8 cellular contexts compared by ENCODE assay signal in the genomic region with DNA sequence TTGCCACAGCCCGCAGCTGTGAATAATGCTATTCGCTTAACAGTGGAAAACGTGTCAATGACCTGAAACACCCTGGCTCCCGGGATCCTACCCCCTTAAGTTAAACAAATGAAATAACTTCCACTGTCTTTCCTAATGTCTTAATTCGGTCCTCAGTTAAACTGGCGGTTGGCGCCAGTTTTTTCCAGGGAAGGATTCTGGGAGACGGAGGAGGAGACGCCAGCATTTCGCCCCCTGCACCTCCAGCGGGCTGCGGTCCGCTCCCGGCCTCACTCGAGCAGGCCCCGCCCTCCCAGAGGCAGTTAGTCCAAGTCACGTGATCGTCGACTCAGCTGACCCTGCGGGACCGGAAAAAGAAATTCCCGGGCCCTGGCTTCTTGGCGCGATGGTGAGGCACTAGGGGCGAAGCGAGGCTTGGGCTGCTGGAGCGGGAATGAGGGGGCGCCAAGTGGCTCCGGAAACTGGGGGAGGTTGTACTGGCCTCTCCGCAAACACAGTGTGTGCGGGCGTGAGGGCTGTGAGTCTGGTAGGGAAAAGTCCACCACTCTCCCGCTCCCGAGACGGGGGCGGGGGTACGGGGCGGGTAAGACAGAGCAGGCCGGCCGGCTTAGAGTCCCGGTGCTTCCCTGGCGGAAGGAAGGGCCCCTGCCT. TPM values are rescaled to one million over a fixed set of nuclear protein-coding genes. Genes with fewer than 3 reads are reported as not detected.
DNase-seq lines count a peak whose midpoint lies in the region; ATAC-seq and TF ChIP-seq lines count a peak whose summit lies in the region.

A gene (plus strand): TSS at position 359 of the 651 bp plus-strand sequence. CDS start 27 bp downstream, at position 386.

- H3K27me3 Mint-ChIP-seq in activated CD4-positive, alpha-beta memory T cell treated with anti-CD3 and anti-CD28 coated beads for 36 hours = peaks cover 2% of the 10 kb centered on the region

- H3K4me3 ChIP-seq in GM08714 (ENCODE audit: low read length) (peak within 1 kb of the TSS; percentile 81), duodenal mucosa (ENCODE audit: low read depth in 1 of 2, low read length in 2 of 2) (peak within 1 kb of the TSS; percentile 77 to 85), liver (ENCODE audit: low read depth in 1 of 3, low read length in 3 of 3) (peak within 1 kb of the TSS; percentile 76 to 98 (median 93))

- CTCF ChIA-PET in activated CD4-positive, alpha-beta memory T cell treated with anti-CD3 and anti-CD28 coated beads for 36 hours (lab: Charles Lee) = interaction anchor here (0.9 to 2.2 kb wide), 5 partner anchors 11 to 462 kb away, joined by 3 to 14 read pairs (median 3); a partner anchor contains a TSS

- H3K27ac ChIP-seq in duodenal mucosa (ENCODE audit: low read depth, low read length) (peak within 1 kb of the TSS; percentile 14), liver (ENCODE audit: low read depth in 1 of 2, low read length in 2 of 2) (peak within 1 kb of the TSS; percentile 32 to 63)

- WGBS in liver = under 1% methylated on average over 42 of the region's 42 CpGs

- ATAC-seq in HG03354 (IDR thresholded peaks at IDR 0.05; ENCODE audit: poor library complexity, severe bottlenecking, unreplicated experiment) = peak; percentile 75
- no peak for ATAC-seq in GM21737 (IDR thresholded peaks at IDR 0.05; ENCODE audit: unreplicated experiment)

- no peak for TF ChIP-seq RAD21 in liver (IDR thresholded peaks at IDR 0.05)

- peaks cover 19% of the 10 kb centered on the region for H3K4me1 Mint-ChIP-seq in activated CD4-positive, alpha-beta memory T cell treated with anti-CD3 and anti-CD28 coated beads for 36 hours (ENCODE audit: low read depth)

- intact Hi-C loops in activated CD4-positive, alpha-beta memory T cell treated with anti-CD3 and anti-CD28 coated beads for 36 hours (cut with micrococcal nuclease) = no loop called here

- peaks cover 6 to 9% of the 10 kb centered on the region in 2 donors for H3K4me1 ChIP-seq in duodenal mucosa (ENCODE audit: control insufficient read depth in 1 of 2, insufficient read depth in 2 of 2, low read length in 2 of 2)
- peaks cover 0 to 18% (median 15%) of the 10 kb centered on the region in 4 donors for H3K4me1 ChIP-seq in liver (ENCODE audit: control insufficient read depth in 4 of 4, insufficient read depth in 4 of 4, low read length in 3 of 4)

- H3K9ac ChIP-seq in duodenal mucosa (ENCODE audit: low read depth in 1 of 2, low read length in 2 of 2) = peak within 1 kb of the TSS; percentile 69 to 80
- H3K9ac ChIP-seq in liver (ENCODE audit: low read depth in 1 of 2, low read length in 2 of 2) = peak within 1 kb of the TSS; percentile 77 to 79

- H3K36me3 Mint-ChIP-seq in activated CD4-positive, alpha-beta memory T cell treated with anti-CD3 and anti-CD28 coated beads for 36 hours = peaks cover 6% of the 10 kb centered on the region

- H3K9me3 Mint-ChIP-seq in activated CD4-positive, alpha-beta memory T cell treated with anti-CD3 and anti-CD28 coated beads for 36 hours = no peaks in the 10 kb centered on the region

- H3K36me3 ChIP-seq in duodenal mucosa (ENCODE audit: control insufficient read depth in 1 of 2, insufficient read depth in 2 of 2, low read length in 2 of 2) = peaks cover 0 to 7% of the 10 kb centered on the region in 2 donors
- H3K36me3 ChIP-seq in liver (ENCODE audit: control insufficient read depth in 4 of 4, insufficient read depth in 3 of 4, low read depth in 1 of 4, low read length in 3 of 4) = peaks cover 0 to 10% (median 4%) of the 10 kb centered on the region in 4 donors

- no peaks in the 10 kb centered on the region for H3K9me3 ChIP-seq in duodenal mucosa (ENCODE audit: control insufficient read depth in 1 of 2, low read length in 2 of 2)
- no peaks in the 10 kb centered on the region for H3K9me3 ChIP-seq in liver (ENCODE audit: control insufficient read depth in 4 of 4, low read length in 3 of 4)

- POLR2A ChIA-PET in activated CD4-positive, alpha-beta memory T cell treated with anti-CD3 and anti-CD28 coated beads for 36 hours (lab: Charles Lee) = interaction anchor here (0.6 to 1.0 kb wide), 2 partner anchors 30 to 32 kb away, joined by 4 to 5 read pairs; a partner anchor contains a TSS

- TF ChIP-seq CTCF in liver (IDR thresholded peaks at IDR 0.05; ENCODE audit: low read depth, low read length, missing input control) = no peak

- H3K27me3 ChIP-seq in duodenal mucosa (ENCODE audit: control insufficient read depth in 1 of 2, insufficient read depth in 2 of 2, low read length in 2 of 2) (no peaks in the 10 kb centered on the region), liver (ENCODE audit: control insufficient read depth in 4 of 4, insufficient read depth in 4 of 4, low read length in 3 of 4) (no peaks in the 10 kb centered on the region)

- H3K27ac Mint-ChIP-seq in activated CD4-positive, alpha-beta memory T cell treated with anti-CD3 and anti-CD28 coated beads for 36 hours = peak within 1 kb of the TSS; percentile 84

- peak within 1 kb of the TSS; percentile 97 for H3K4me3 Mint-ChIP-seq in activated CD4-positive, alpha-beta memory T cell treated with anti-CD3 and anti-CD28 coated beads for 36 hours

- DNase-seq in NCI-H748 treated with DMSO at 0.1 percent for 48 hours (lab: John Stamatoyannopoulos, UW) = peak; percentile 76
- DNase-seq in activated CD4-positive, alpha-beta memory T cell treated with anti-CD3 and anti-CD28 coated beads for 36 hours = peak; percentile 93
- DNase-seq in stimulated activated CD4-positive, alpha-beta T cell treated with anti-CD3 and anti-CD28 coated beads, Interleukin-2, amount 100 ng/mL, for 48 hours = peak; percentile 85 to 87

TF ChIP-seq in liver, 16 proteins besides CTCF, POLR2A, EP300 and RAD21:
- peak; percentile 44 for TF ChIP-seq NR2F2 (IDR thresholded peaks at IDR 0.05)
- TF ChIP-seq EGR1 (IDR thresholded peaks at IDR 0.05; ENCODE audit: low read depth in 2 of 2) = peak in 1 of 2 donors; percentile 50
- TF ChIP-seq SP1 (IDR thresholded peaks at IDR 0.05) = peak; percentile 58
- TF ChIP-seq, protein P1, sequence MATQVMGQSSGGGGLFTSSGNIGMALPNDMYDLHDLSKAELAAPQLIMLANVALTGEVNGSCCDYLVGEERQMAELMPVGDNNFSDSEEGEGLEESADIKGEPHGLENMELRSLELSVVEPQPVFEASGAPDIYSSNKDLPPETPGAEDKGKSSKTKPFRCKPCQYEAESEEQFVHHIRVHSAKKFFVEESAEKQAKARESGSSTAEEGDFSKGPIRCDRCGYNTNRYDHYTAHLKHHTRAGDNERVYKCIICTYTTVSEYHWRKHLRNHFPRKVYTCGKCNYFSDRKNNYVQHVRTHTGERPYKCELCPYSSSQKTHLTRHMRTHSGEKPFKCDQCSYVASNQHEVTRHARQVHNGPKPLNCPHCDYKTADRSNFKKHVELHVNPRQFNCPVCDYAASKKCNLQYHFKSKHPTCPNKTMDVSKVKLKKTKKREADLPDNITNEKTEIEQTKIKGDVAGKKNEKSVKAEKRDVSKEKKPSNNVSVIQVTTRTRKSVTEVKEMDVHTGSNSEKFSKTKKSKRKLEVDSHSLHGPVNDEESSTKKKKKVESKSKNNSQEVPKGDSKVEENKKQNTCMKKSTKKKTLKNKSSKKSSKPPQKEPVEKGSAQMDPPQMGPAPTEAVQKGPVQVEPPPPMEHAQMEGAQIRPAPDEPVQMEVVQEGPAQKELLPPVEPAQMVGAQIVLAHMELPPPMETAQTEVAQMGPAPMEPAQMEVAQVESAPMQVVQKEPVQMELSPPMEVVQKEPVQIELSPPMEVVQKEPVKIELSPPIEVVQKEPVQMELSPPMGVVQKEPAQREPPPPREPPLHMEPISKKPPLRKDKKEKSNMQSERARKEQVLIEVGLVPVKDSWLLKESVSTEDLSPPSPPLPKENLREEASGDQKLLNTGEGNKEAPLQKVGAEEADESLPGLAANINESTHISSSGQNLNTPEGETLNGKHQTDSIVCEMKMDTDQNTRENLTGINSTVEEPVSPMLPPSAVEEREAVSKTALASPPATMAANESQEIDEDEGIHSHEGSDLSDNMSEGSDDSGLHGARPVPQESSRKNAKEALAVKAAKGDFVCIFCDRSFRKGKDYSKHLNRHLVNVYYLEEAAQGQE (IDR thresholded peaks at IDR 0.05) = peak; percentile 31
- peak; percentile 19 for TF ChIP-seq HNF4A (conservative IDR thresholded peaks at IDR 0.05)
- no peak for TF ChIP-seq JUND (IDR thresholded peaks at IDR 0.05)
- TF ChIP-seq HNF4G (IDR thresholded peaks at IDR 0.05) = no peak
- TF ChIP-seq, protein P2, sequence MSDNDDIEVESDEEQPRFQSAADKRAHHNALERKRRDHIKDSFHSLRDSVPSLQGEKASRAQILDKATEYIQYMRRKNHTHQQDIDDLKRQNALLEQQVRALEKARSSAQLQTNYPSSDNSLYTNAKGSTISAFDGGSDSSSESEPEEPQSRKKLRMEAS (IDR thresholded peaks at IDR 0.05) = peak; percentile 48
- peak; percentile 51 to 58 for TF ChIP-seq RXRA (IDR thresholded peaks at IDR 0.05)
- TF ChIP-seq, protein P3, sequence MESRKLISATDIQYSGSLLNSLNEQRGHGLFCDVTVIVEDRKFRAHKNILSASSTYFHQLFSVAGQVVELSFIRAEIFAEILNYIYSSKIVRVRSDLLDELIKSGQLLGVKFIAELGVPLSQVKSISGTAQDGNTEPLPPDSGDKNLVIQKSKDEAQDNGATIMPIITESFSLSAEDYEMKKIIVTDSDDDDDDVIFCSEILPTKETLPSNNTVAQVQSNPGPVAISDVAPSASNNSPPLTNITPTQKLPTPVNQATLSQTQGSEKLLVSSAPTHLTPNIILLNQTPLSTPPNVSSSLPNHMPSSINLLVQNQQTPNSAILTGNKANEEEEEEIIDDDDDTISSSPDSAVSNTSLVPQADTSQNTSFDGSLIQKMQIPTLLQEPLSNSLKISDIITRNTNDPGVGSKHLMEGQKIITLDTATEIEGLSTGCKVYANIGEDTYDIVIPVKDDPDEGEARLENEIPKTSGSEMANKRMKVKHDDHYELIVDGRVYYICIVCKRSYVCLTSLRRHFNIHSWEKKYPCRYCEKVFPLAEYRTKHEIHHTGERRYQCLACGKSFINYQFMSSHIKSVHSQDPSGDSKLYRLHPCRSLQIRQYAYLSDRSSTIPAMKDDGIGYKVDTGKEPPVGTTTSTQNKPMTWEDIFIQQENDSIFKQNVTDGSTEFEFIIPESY (IDR thresholded peaks at IDR 0.05) = no peak
- TF ChIP-seq TAF1 (conservative IDR thresholded peaks at IDR 0.05) = no peak
- TF ChIP-seq GABPA (IDR thresholded peaks at IDR 0.05 in 1 of 2, conservative IDR thresholded peaks at IDR 0.05 in 1 of 2) = peak; percentile 37 to 88
- no peak for TF ChIP-seq FOXA2 (IDR thresholded peaks at IDR 0.05)
- TF ChIP-seq YY1 (IDR thresholded peaks at IDR 0.05) = peak; percentile 78

RNA-seq across cellular contexts. Expression of the gene that starts here (rescaled TPM):
- total RNA-seq in activated CD4-positive, alpha-beta memory T cell treated with anti-CD3 and anti-CD28 coated beads for 36 hours = 10 to 100 TPM; 83.3 to 87.8 TPM
- 10 to 100 TPM; 21.2 to 28.3 TPM for total RNA-seq in liver
- 10 to 100 TPM; 46.2 to 56.0 TPM for polyA plus RNA-seq in liver
